Comparison of ENCODE assay signal across 18 cellular contexts in the genomic region with DNA sequence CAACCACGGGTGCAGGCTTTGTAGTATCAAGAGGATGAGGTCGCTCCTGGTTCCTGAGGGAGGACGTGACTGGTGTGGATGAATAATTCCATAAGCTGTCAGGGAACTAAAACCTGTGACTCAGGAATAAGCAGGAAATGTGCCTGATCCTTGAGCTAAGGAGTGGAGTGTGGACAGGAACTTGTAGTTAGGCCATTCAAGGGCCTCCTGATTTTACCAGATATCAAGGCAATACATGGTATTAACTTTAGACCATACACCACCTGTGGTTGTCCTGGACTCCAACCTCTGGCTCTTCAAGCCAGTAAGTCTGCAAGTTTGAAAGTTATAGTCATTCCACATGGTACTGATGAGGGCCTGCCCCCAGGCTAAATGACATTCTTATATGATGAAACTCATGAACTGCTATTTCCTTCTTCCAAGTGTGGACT. TPM values are rescaled to one million over a fixed set of nuclear protein-coding genes. Genes with fewer than 3 reads are reported as not detected.
DNase-seq lines count a peak whose midpoint lies in the region; ATAC-seq, FAIRE-seq and TF ChIP-seq lines count a peak whose summit lies in the region.
"Had no signal": no experiment of that assay in that cellular context is flagged by ENCODE, and none has a peak within 500 bp of the region (broad histone marks: within the 10 kb centered on the region; RNA-seq: fewer than 3 reads in every experiment).

No MANE protein-coding gene starts in this region.

- H4K20me1 ChIP-seq in endothelial cell of umbilical vein (replicated peaks; ENCODE audit: control insufficient read depth, extremely low read depth, insufficient read depth, low read length) (no peaks in the 10 kb centered on the region), osteoblast (ENCODE audit: insufficient read depth, low read length) (no peaks in the 10 kb centered on the region)

- FAIRE-seq in RCC 7860 (lab: Jason Lieb, UNC) = no peak
- FAIRE-seq in endothelial cell of umbilical vein (lab: Jason Lieb, UNC) = peak; percentile 55
- no peak for FAIRE-seq in D721Med (lab: Jason Lieb, UNC)

- POLR2A ChIA-PET in endothelial cell of umbilical vein (lab: Charles Lee) = no interaction called here

- WGBS in prostate gland = 86% methylated on average over 3 of the region's 3 CpGs

- H3K79me2 ChIP-seq in endothelial cell of umbilical vein (ENCODE audit: control insufficient read depth, insufficient read depth, low read length) = no peaks in the 10 kb centered on the region
- H3K79me2 ChIP-seq in osteoblast (ENCODE audit: insufficient read depth, low read length) = no peaks in the 10 kb centered on the region

- TF ChIP-seq CTCF in endothelial cell of umbilical vein (IDR thresholded peaks at IDR 0.05; ENCODE audit: extremely low read depth in 1 of 2, insufficient read depth in 1 of 2, low read depth in 1 of 2, low read length in 2 of 2) (no peak), osteoblast (IDR thresholded peaks at IDR 0.05; ENCODE audit: extremely low read depth, low read depth, low read length) (no peak), prostate gland (IDR thresholded peaks at IDR 0.05) (no peak), D721Med (IDR thresholded peaks at IDR 0.05; ENCODE audit: insufficient read depth, missing control alignments) (no peak)

- dilution Hi-C loops in endothelial cell of umbilical vein (cut with MboI; ENCODE audit: extremely low pct_ligation_motif_present, low sequenced_read_pairs) = no loop called here

- H3K9me3 ChIP-seq in endothelial cell of umbilical vein (replicated peaks; ENCODE audit: control insufficient read depth, insufficient read depth, low read length) (no peaks in the 10 kb centered on the region), osteoblast (ENCODE audit: low read depth, low read length) (no peaks in the 10 kb centered on the region), prostate gland (no peaks in the 10 kb centered on the region)
- H3K9me3 ChIP-seq: sigmoid colon, stomach had no signal

- intact Hi-C loops in endothelial cell of umbilical vein (cut with micrococcal nuclease) = no loop called here
- intact Hi-C loops in prostate gland (cut with DNase I) = no loop called here

- H3K4me3 ChIP-seq in endothelial cell of umbilical vein (replicated peaks in 1 of 3; ENCODE audit: insufficient read depth in 1 of 3, low read depth in 1 of 3, low read length in 3 of 3) (no peak overlapping the region), osteoblast (ENCODE audit: insufficient read depth, low read length) (no peak overlapping the region), prostate gland (no peak overlapping the region)
- H3K4me3 ChIP-seq: lung, sigmoid colon, stomach had no signal

- BruUV-seq in endothelial cell of umbilical vein (replicated peaks; lab: Mats Ljungman, UMichigan) = no TSS peak

- no peaks in the 10 kb centered on the region for H3K27me3 Mint-ChIP-seq in T-helper 2 cell treated with Interferon-gamma antibody and Interleukin-4, amounts not matched to agents 5 μg/mL and 100 μg/mL, for 36 hours (ENCODE audit: low read depth)

- no peak overlapping the region for H3K9ac ChIP-seq in endothelial cell of umbilical vein (replicated peaks; ENCODE audit: extremely low read depth, insufficient read depth, low read length)

- no peak for ATAC-seq in HG03045 (IDR thresholded peaks at IDR 0.05; ENCODE audit: unreplicated experiment)
- ATAC-seq: activated CD8-positive, alpha-beta T cell treated with anti-CD3 and anti-CD28 coated beads, Interleukin-2, amount 10 ng/mL, durations not matched to agents 7 days and 5 days had no signal

- H3K4me1 ChIP-seq in endothelial cell of umbilical vein (ENCODE audit: control insufficient read depth, extremely low read depth, insufficient read depth, low read length) = peaks cover 7% of the 10 kb centered on the region
- no peaks in the 10 kb centered on the region for H3K4me1 ChIP-seq in osteoblast (ENCODE audit: insufficient read depth, low read length)
- H3K4me1 ChIP-seq in prostate gland (replicated peaks) = no peaks in the 10 kb centered on the region
- H3K4me1 ChIP-seq: Caco-2, sigmoid colon, stomach had no signal

- no peaks in the 10 kb centered on the region for H3K9me1 ChIP-seq in endothelial cell of umbilical vein (replicated peaks; ENCODE audit: control insufficient read depth, extremely low read depth, insufficient read depth, low read length)

- CTCF ChIA-PET in endothelial cell of umbilical vein (lab: Charles Lee) = interaction anchor here (0.9 to 1.2 kb wide), 2 partner anchors 11 to 110 kb away, joined by 3 to 4 read pairs; no protein-coding TSS in a partner anchor

- TF ChIP-seq POLR2A in endothelial cell of umbilical vein (IDR thresholded peaks at IDR 0.05; ENCODE audit: low read depth, low read length) (no peak), prostate gland (IDR thresholded peaks at IDR 0.05) (no peak)

- H3K36me3 ChIP-seq in endothelial cell of umbilical vein (ENCODE audit: control insufficient read depth in 2 of 2, extremely low read depth in 1 of 2, insufficient read depth in 2 of 2, low read length in 2 of 2) = no peaks in the 10 kb centered on the region
- H3K36me3 ChIP-seq in osteoblast (ENCODE audit: insufficient read depth, low read length) = no peaks in the 10 kb centered on the region
- no peaks in the 10 kb centered on the region for H3K36me3 ChIP-seq in prostate gland
- H3K36me3 ChIP-seq: sigmoid colon had no signal

- no peak overlapping the region for H3K4me2 ChIP-seq in endothelial cell of umbilical vein (ENCODE audit: insufficient read depth, low read length)
- H3K4me2 ChIP-seq in osteoblast (ENCODE audit: insufficient read depth, low read length) = no peak overlapping the region

- H3K27me3 ChIP-seq in endothelial cell of umbilical vein (ENCODE audit: control insufficient read depth in 2 of 2, insufficient read depth in 2 of 2, low read length in 2 of 2) (no peaks in the 10 kb centered on the region), osteoblast (ENCODE audit: insufficient read depth, low read length) (no peaks in the 10 kb centered on the region), prostate gland (replicated peaks; ENCODE audit: insufficient read depth) (no peaks in the 10 kb centered on the region)
- H3K27me3 ChIP-seq: sigmoid colon, stomach had no signal

- H3K4me3 Mint-ChIP-seq in T-helper 2 cell treated with Interferon-gamma antibody and Interleukin-4, amounts not matched to agents 5 μg/mL and 100 μg/mL, for 36 hours = no peak overlapping the region
- H3K4me3 Mint-ChIP-seq: activated CD8-positive, alpha-beta T cell treated with anti-CD3 and anti-CD28 coated beads, Interleukin-2, amount 10 ng/mL, durations not matched to agents 7 days and 5 days had no signal

- no peaks in the 10 kb centered on the region for H3K9me3 Mint-ChIP-seq in T-helper 2 cell treated with Interferon-gamma antibody and Interleukin-4, amounts not matched to agents 5 μg/mL and 100 μg/mL, for 36 hours

- H3K4me1 Mint-ChIP-seq in T-helper 2 cell treated with Interferon-gamma antibody and Interleukin-4, amounts not matched to agents 5 μg/mL and 100 μg/mL, for 36 hours (ENCODE audit: low read depth) = peaks cover 2% of the 10 kb centered on the region

- DNase-seq in ELR (ENCODE audit: low read depth) = peak; percentile 94
- DNase-seq in RCC 7860 (ENCODE audit: low spot score) = peak; percentile 56
- DNase-seq in endothelial cell of umbilical vein (ENCODE audit: low read depth, low spot score) = peak; percentile 35
- no peak for DNase-seq in osteoblast (ENCODE audit: insufficient read length, low spot score, missing footprints)
- no peak for DNase-seq in prostate gland (ENCODE audit: low spot score)
- no peak for DNase-seq in D721Med (ENCODE audit: insufficient read length, low spot score)
- no peak for DNase-seq in T-helper 2 cell treated with Interferon-gamma antibody and Interleukin-4, amounts not matched to agents 5 μg/mL and 100 μg/mL, for 36 hours (ENCODE audit: low spot score)
- DNase-seq: activated CD8-positive, alpha-beta T cell treated with anti-CD3 and anti-CD28 coated beads, Interleukin-2, amount 10 ng/mL, durations not matched to agents 7 days and 5 days; activated gamma-delta T cell treated with Interleukin-2 at 50 U/mL for 16 hours; caudate nucleus; NCI-H1417; NCI-H524 treated with DMSO at 0.1 percent for 48 hours; RPMI8226; sigmoid colon; stomach had no signal

- no peak overlapping the region for H3K27ac Mint-ChIP-seq in T-helper 2 cell treated with Interferon-gamma antibody and Interleukin-4, amounts not matched to agents 5 μg/mL and 100 μg/mL, for 36 hours
- H3K27ac Mint-ChIP-seq: activated CD8-positive, alpha-beta T cell treated with anti-CD3 and anti-CD28 coated beads, Interleukin-2, amount 10 ng/mL, durations not matched to agents 7 days and 5 days had no signal

- H3K27ac ChIP-seq in endothelial cell of umbilical vein (ENCODE audit: insufficient read depth, low read depth, low read length) (no peak overlapping the region), osteoblast (ENCODE audit: low read depth, low read length) (peak overlapping the region; percentile 16), prostate gland (no peak overlapping the region)
- H3K27ac ChIP-seq: sigmoid colon, stomach had no signal

- peak overlapping the region; percentile 35 for H2AFZ ChIP-seq in endothelial cell of umbilical vein (ENCODE audit: low read depth, low read length)
- H2AFZ ChIP-seq in osteoblast (ENCODE audit: low read length) = peak overlapping the region; percentile 28

- H3K36me3 Mint-ChIP-seq in T-helper 2 cell treated with Interferon-gamma antibody and Interleukin-4, amounts not matched to agents 5 μg/mL and 100 μg/mL, for 36 hours (ENCODE audit: low read depth) = peaks cover 22% of the 10 kb centered on the region

RNA-seq across cellular contexts. Expression of gene ING2, which starts 12.1 kb away (rescaled TPM):
- total RNA-seq in endothelial cell of umbilical vein = 7.0 and 8.4 TPM in 2 replicates
- polyA plus RNA-seq in endothelial cell of umbilical vein = 1.9 and 2.7 TPM in 2 replicates
- polyA plus RNA-seq in endothelial cell of umbilical vein (2011; cell fraction: cytosol; rRNA removed) = 4.5 and 5.5 TPM in 2 replicates
- 2.4 and 3.7 TPM in 2 replicates for polyA plus RNA-seq in endothelial cell of umbilical vein (2011; cell fraction: nucleus; rRNA removed)
- 7.1 and 7.9 TPM in 2 replicates for polyA plus RNA-seq in endothelial cell of umbilical vein (2012)
- polyA minus RNA-seq in endothelial cell of umbilical vein = 2.0 and 2.8 TPM in 2 replicates
- 4.7 TPM for polyA minus RNA-seq in endothelial cell of umbilical vein (2011; cell fraction: cytosol; rRNA and poly(A)+ RNA removed)
- polyA minus RNA-seq in endothelial cell of umbilical vein (2011; cell fraction: nucleus; rRNA and poly(A)+ RNA removed) = 0.87 and 1.3 TPM in 2 replicates
- total RNA-seq in osteoblast = 6.2 and 8.0 TPM in 2 replicates
- 10 to 100 TPM; 23.1 to 34.6 TPM for total RNA-seq in prostate gland

RNA-seq across cellular contexts. Expression of gene CDKN2AIP, which starts 48.4 kb away (rescaled TPM):
- 10.4 and 12.8 TPM in 2 replicates for total RNA-seq in endothelial cell of umbilical vein
- 4.7 and 5.1 TPM in 2 replicates for polyA plus RNA-seq in endothelial cell of umbilical vein
- 6.8 and 7.2 TPM in 2 replicates for polyA plus RNA-seq in endothelial cell of umbilical vein (2011; cell fraction: cytosol; rRNA removed)
- 8.9 and 9.7 TPM in 2 replicates for polyA plus RNA-seq in endothelial cell of umbilical vein (2011; cell fraction: nucleus; rRNA removed)
- 7.3 and 8.9 TPM in 2 replicates for polyA plus RNA-seq in endothelial cell of umbilical vein (2012)
- 4.6 and 11.0 TPM in 2 replicates for polyA minus RNA-seq in endothelial cell of umbilical vein
- 30.9 TPM for polyA minus RNA-seq in endothelial cell of umbilical vein (2011; cell fraction: cytosol; rRNA and poly(A)+ RNA removed)
- polyA minus RNA-seq in endothelial cell of umbilical vein (2011; cell fraction: nucleus; rRNA and poly(A)+ RNA removed) = 13.5 and 16.4 TPM in 2 replicates
- 15.2 and 15.9 TPM in 2 replicates for total RNA-seq in osteoblast
- total RNA-seq in prostate gland = 10 to 100 TPM; 22.5 to 27.5 TPM

Comparison
In these comparisons a context has a peak if more than half of its experiments do, and no peak if none do; other contexts are left out.
1. DNase-seq: peak in ELR (single experiment), RCC 7860 (single experiment) and endothelial cell of umbilical vein (single experiment); none in osteoblast (single experiment), prostate gland (single experiment), D721Med (single experiment) and T-helper 2 cell treated with Interferon-gamma antibody and Interleukin-4, amounts not matched to agents 5 μg/mL and 100 μg/mL, for 36 hours (single experiment).